1 cellular context compared by ENCODE assay signal in genomic region chr3:71080517-71081083, GRCh38.
TF ChIP-seq lines count a peak whose summit lies in the region.

No MANE protein-coding gene starts in this region.

TF ChIP-seq in HepG2, 621 proteins besides CTCF, POLR2A, EP300 and RAD21 (continued from another document):
- TF ChIP-seq, protein P1, sequence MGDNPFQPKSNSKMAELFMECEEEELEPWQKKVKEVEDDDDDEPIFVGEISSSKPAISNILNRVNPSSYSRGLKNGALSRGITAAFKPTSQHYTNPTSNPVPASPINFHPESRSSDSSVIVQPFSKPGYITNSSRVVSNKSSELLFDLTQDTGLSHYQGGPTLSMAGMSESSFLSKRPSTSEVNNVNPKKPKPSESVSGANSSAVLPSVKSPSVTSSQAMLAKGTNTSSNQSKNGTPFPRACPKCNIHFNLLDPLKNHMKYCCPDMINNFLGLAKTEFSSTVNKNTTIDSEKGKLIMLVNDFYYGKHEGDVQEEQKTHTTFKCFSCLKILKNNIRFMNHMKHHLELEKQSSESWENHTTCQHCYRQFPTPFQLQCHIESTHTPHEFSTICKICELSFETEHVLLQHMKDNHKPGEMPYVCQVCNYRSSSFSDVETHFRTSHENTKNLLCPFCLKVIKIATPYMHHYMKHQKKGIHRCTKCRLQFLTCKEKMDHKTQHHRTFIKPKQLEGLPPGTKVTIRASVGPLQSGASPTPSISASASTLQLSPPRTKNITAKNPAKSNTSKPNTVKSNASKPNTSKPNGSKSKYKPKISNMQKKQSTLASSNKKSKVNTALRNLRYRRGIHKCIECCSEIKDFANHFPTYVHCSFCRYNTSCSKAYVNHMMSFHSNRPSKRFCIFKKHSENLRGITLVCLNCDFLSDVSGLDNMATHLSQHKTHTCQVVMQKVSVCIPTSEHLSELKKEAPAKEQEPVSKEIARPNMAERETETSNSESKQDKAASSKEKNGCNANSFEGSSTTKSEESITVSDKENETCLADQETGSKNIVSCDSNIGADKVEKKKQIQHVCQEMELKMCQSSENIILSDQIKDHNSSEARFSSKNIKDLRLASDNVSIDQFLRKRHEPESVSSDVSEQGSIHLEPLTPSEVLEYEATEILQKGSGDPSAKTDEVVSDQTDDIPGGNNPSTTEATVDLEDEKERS (CRISPR knock-in tag; IDR thresholded peaks at IDR 0.05): no peak
- no peak for TF ChIP-seq BCL6 (CRISPR knock-in tag; IDR thresholded peaks at IDR 0.05)
- no peak for TF ChIP-seq THAP9 (CRISPR knock-in tag; IDR thresholded peaks at IDR 0.05; ENCODE audit: borderline replicate concordance)
- no peak for TF ChIP-seq MATR3 (CRISPR knock-in tag; IDR thresholded peaks at IDR 0.05)
